36 cellular contexts compared by ENCODE assay signal in genomic region chr15:74338676-74339075, GRCh38. TPM values are rescaled to one million over a fixed set of nuclear protein-coding genes. Genes with fewer than 3 reads are reported as not detected.
"Had no signal": no experiment of that assay in that cellular context is flagged by ENCODE, and none has a peak within 500 bp of the region (broad histone marks: within the 10 kb centered on the region; RNA-seq: fewer than 3 reads in every experiment).

No MANE protein-coding gene starts in this region.

- H3K9me3 ChIP-seq: ascending aorta, Peyer's patch had no signal

- H3K36me3 ChIP-seq: ascending aorta, cardiac muscle cell, Peyer's patch had no signal

- DNase-seq: activated CD4-positive, alpha-beta memory T cell treated with anti-CD3 and anti-CD28 coated beads, Interleukin-2, amount 10 ng/mL, durations not matched to agents 7 days and 5 days; activated CD4-positive, alpha-beta T cell treated with anti-CD3 and anti-CD28 coated beads for 1 hour; activated CD4-positive, alpha-beta T cell treated with anti-CD3 and anti-CD28 coated beads for 48 hours; activated CD4-positive, CD25-positive, alpha-beta regulatory T cell; activated CD8-positive, alpha-beta memory T cell treated with anti-CD3 and anti-CD28 coated beads for 24 hours; activated CD8-positive, alpha-beta memory T cell treated with anti-CD3 and anti-CD28 coated beads, Interleukin-2, amount 10 ng/mL, durations not matched to agents 7 days and 5 days; activated CD8-positive, alpha-beta memory T cell treated with anti-CD3 and anti-CD28 coated beads, Interleukin-2, amount 50 U/mL, for 48 hours; activated naive CD4-positive, alpha-beta T cell; activated naive CD4-positive, alpha-beta T cell treated with anti-CD3 and anti-CD28 coated beads, Interleukin-2, amount 50 U/mL, for 16 hours; activated naive CD8-positive, alpha-beta T cell treated with anti-CD3 and anti-CD28 coated beads for 36 hours; activated T-cell treated with anti-CD3 and anti-CD28 coated beads, Interleukin-2, amount 50 U/mL, for 48 hours; amygdala; MM.1S; MV-4-11; NCI-H1092; NCI-H1436 treated with DMSO at 0.1 percent for 48 hours; NCI-H1694 treated with DMSO at 0.1 percent for 48 hours; NCI-H2029; NCI-H345; NCI-H524 treated with DMSO at 0.1 percent for 48 hours; SIG-M5; T-helper 1 cell; T-helper 2 cell; T-helper 9 cell had no signal

- H3K27ac ChIP-seq: ascending aorta, cardiac muscle cell, KMS-11, Peyer's patch, RWPE1, VCaP had no signal

- ATAC-seq: activated CD8-positive, alpha-beta memory T cell treated with anti-CD3 and anti-CD28 coated beads, Interleukin-2, amount 10 ng/mL, durations not matched to agents 7 days and 5 days; activated T-helper 17 cell treated with anti-CD3 and anti-CD28 coated beads, Interleukin-2, amount 50 U/mL, for 72 hours; Right ventricle myocardium inferior; SK-N-SH treated with all-trans-retinoic acid at 6 μM for 48 hours had no signal

- H3K27me3 ChIP-seq: ascending aorta, cardiac muscle cell, Peyer's patch had no signal

- H3K4me3 ChIP-seq: ascending aorta, cardiac muscle cell, Peyer's patch had no signal

- H3K4me1 ChIP-seq: ascending aorta, Peyer's patch had no signal

RNA-seq across cellular contexts. Expression of gene CYP11A1, which starts 28.8 kb away (rescaled TPM):
- total RNA-seq: activated CD4-positive, alpha-beta memory T cell treated with anti-CD3 and anti-CD28 coated beads, Interleukin-2, amount 10 ng/mL, durations not matched to agents 7 days and 5 days; activated T-helper 17 cell treated with anti-CD3 and anti-CD28 coated beads, Interleukin-2, amount 50 U/mL, for 72 hours; LHCN-M2; NCI-H460; SK-MEL-5 had no signal
